In the genomic region with DNA sequence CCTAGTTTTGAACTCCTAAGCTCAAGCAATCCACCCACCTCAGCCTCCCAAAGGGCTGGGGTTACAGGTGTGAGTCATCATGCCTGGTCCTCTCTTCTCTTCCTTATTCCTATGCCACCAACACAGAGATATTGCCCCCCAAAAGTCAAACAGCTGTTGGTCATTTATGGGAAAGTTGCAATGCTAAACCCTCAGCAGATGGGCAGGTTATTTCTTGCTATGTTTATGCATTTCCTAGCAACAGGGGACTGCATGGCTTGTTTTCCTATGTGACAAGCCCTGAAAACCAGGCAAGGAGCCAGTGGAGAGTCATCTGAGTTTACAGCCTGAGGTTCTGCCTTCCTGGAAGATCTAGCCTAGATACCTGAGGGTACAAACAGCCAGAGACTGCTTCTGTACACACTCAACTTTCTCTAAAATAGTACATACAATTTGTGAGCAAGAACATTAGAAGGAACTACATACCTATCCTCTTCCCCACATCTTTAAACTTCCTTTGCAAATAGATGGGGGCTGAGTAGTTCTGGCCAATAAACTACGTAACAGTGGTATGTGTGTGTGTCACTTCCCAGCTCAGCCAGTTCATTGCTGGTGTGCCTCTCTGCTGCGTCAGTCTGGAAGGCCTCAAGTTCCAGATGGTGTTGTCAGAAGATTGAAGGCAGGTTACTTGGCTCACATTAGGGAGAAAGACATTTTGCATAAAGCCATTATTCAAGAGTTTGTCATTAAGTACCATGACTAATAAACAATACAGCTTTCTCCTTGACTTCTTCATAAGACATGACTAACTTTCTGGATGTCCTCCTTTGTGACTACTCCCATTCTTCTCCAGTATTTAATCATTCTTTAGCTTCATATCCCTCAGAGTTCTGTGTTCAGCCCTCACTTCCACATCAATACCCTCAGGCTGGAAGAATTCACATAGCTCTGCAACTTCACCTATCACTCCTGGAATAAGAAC, we compare ENCODE assay signal across 9 cellular contexts.
DNase-seq lines count a peak whose midpoint lies in the region; ATAC-seq and TF ChIP-seq lines count a peak whose summit lies in the region.
"Had no signal": no experiment of that assay in that cellular context is flagged by ENCODE, and none has a peak within 500 bp of the region (broad histone marks: within the 10 kb centered on the region; RNA-seq: fewer than 3 reads in every experiment).

No MANE protein-coding gene starts in this region.

- intact Hi-C loops in stomach (cut with DNase I; ENCODE audit: low total_unique reads): no loop called here
- intact Hi-C loops in natural killer cell (cut with micrococcal nuclease): no loop called here

- H3K27ac Mint-ChIP-seq in activated T-cell treated with anti-CD3 and anti-CD28 coated beads, Interleukin-2, amount 50 U/mL, for 72 hours: peak overlapping the region; percentile 35
- H3K27ac Mint-ChIP-seq in natural killer cell: no peak overlapping the region
- H3K27ac Mint-ChIP-seq: stimulated activated naive CD8-positive, alpha-beta T cell treated with anti-CD3 and anti-CD28 coated beads, Interleukin-15, Interleukin-2, amounts not matched to agents 100 ng/mL and 50 ng/mL, for 24 hours had no signal

- TF ChIP-seq POLR2A in stomach (IDR thresholded peaks at IDR 0.05): no peak

- ATAC-seq in activated T-cell treated with anti-CD3 and anti-CD28 coated beads, Interleukin-2, amount 50 U/mL, for 72 hours (replicated peaks in 1 of 2): peak; percentile 24 to 29
- ATAC-seq in natural killer cell (no peak), HG02588 (IDR thresholded peaks at IDR 0.05; ENCODE audit: unreplicated experiment) (no peak)

- H3K27me3 Mint-ChIP-seq in activated T-cell treated with anti-CD3 and anti-CD28 coated beads, Interleukin-2, amount 50 U/mL, for 72 hours (ENCODE audit: low read depth): peaks cover 9% of the 10 kb centered on the region
- peaks cover 4 to 6% of the 10 kb centered on the region in 2 donors for H3K27me3 Mint-ChIP-seq in natural killer cell (ENCODE audit: low read depth in 2 of 2)
- H3K27me3 Mint-ChIP-seq: stimulated activated naive CD8-positive, alpha-beta T cell treated with anti-CD3 and anti-CD28 coated beads, Interleukin-15, Interleukin-2, amounts not matched to agents 100 ng/mL and 50 ng/mL, for 24 hours had no signal

- no peaks in the 10 kb centered on the region for H3K4me1 Mint-ChIP-seq in activated T-cell treated with anti-CD3 and anti-CD28 coated beads, Interleukin-2, amount 50 U/mL, for 72 hours (ENCODE audit: low read depth)
- peaks cover 0 to 13% of the 10 kb centered on the region in 2 donors for H3K4me1 Mint-ChIP-seq in natural killer cell

- no peak for DNase-seq in activated T-cell treated with anti-CD3 and anti-CD28 coated beads, Interleukin-2, amount 50 U/mL, for 72 hours
- no peak for DNase-seq in activated T-cell treated with anti-CD3 and anti-CD28 coated beads, Interleukin-2, amount 50 U/mL, for 1 hour
- peak; percentile 96 for DNase-seq in right atrium auricular region (ENCODE audit: low spot score)
- DNase-seq in stomach: peak; percentile 79
- DNase-seq in natural killer cell: no peak
- DNase-seq in germinal center (ENCODE audit: low spot score): no peak

- peak; percentile 98 for TF ChIP-seq EP300 in stomach (IDR thresholded peaks at IDR 0.05)

- TF ChIP-seq CTCF in WI38 (IDR thresholded peaks at IDR 0.05; ENCODE audit: low read depth, low read length): no peak
- TF ChIP-seq CTCF in right atrium auricular region (IDR thresholded peaks at IDR 0.05): no peak
- TF ChIP-seq CTCF in stomach (IDR thresholded peaks at IDR 0.05): no peak
- TF ChIP-seq CTCF in natural killer cell (IDR thresholded peaks at IDR 0.05): no peak

- H3K36me3 Mint-ChIP-seq in activated T-cell treated with anti-CD3 and anti-CD28 coated beads, Interleukin-2, amount 50 U/mL, for 72 hours (ENCODE audit: insufficient read depth in 2 of 2): no peaks in the 10 kb centered on the region
- no peaks in the 10 kb centered on the region for H3K36me3 Mint-ChIP-seq in natural killer cell

- H3K4me3 Mint-ChIP-seq in activated T-cell treated with anti-CD3 and anti-CD28 coated beads, Interleukin-2, amount 50 U/mL, for 72 hours: no peak overlapping the region
- no peak overlapping the region for H3K4me3 Mint-ChIP-seq in natural killer cell
- H3K4me3 Mint-ChIP-seq: stimulated activated naive CD8-positive, alpha-beta T cell treated with anti-CD3 and anti-CD28 coated beads, Interleukin-15, Interleukin-2, amounts not matched to agents 100 ng/mL and 50 ng/mL, for 24 hours had no signal

- H3K27me3 ChIP-seq in right atrium auricular region (no peaks in the 10 kb centered on the region), stomach (no peaks in the 10 kb centered on the region)

- no peaks in the 10 kb centered on the region for H3K9me3 Mint-ChIP-seq in activated T-cell treated with anti-CD3 and anti-CD28 coated beads, Interleukin-2, amount 50 U/mL, for 72 hours
- no peaks in the 10 kb centered on the region for H3K9me3 Mint-ChIP-seq in natural killer cell
- H3K9me3 Mint-ChIP-seq: stimulated activated naive CD8-positive, alpha-beta T cell treated with anti-CD3 and anti-CD28 coated beads, Interleukin-15, Interleukin-2, amounts not matched to agents 100 ng/mL and 50 ng/mL, for 24 hours had no signal

- H3K4me3 ChIP-seq in WI38 (ENCODE audit: low read depth, low read length): peak overlapping the region; percentile 6; the same call in 1 of the 2 replicates
- no peak overlapping the region for H3K4me3 ChIP-seq in right atrium auricular region
- no peak overlapping the region for H3K4me3 ChIP-seq in stomach

- H3K36me3 ChIP-seq in right atrium auricular region (no peaks in the 10 kb centered on the region), stomach (no peaks in the 10 kb centered on the region)

- H3K9me3 ChIP-seq in right atrium auricular region (no peaks in the 10 kb centered on the region), stomach (no peaks in the 10 kb centered on the region)

- H3K27ac ChIP-seq in right atrium auricular region: peak overlapping the region; percentile 91 to 93
- peak overlapping the region; percentile 62 to 90 (median 87) for H3K27ac ChIP-seq in stomach

- H3K4me1 ChIP-seq in right atrium auricular region (peaks cover 0 to 57% of the 10 kb centered on the region in 2 donors), stomach (peaks cover 22 to 85% (median 45%) of the 10 kb centered on the region in 4 donors)

- WGBS in stomach, 5 donors: 14 to 25% (median 15%) methylated on average over 2 of the region's 2 CpGs

Comparison
In these comparisons a context has a peak if more than half of its experiments do, and no peak if none do; other contexts are left out.
1. ATAC-seq: peak in activated T-cell treated with anti-CD3 and anti-CD28 coated beads, Interleukin-2, amount 50 U/mL, for 72 hours (2 of 2); none in natural killer cell (0 of 3) and HG02588 (single experiment).
2. DNase-seq: peak in right atrium auricular region (single experiment) and stomach (single experiment); none in activated T-cell treated with anti-CD3 and anti-CD28 coated beads, Interleukin-2, amount 50 U/mL, for 72 hours (0 of 2), activated T-cell treated with anti-CD3 and anti-CD28 coated beads, Interleukin-2, amount 50 U/mL, for 1 hour (single experiment), natural killer cell (single experiment) and germinal center (single experiment).